ENCODE assay signal across 22 cellular contexts in genomic region chr3:127016461-127016860, GRCh38. TPM values are rescaled to one million over a fixed set of nuclear protein-coding genes. Genes with fewer than 3 reads are reported as not detected.
DNase-seq lines count a peak whose midpoint lies in the region; ATAC-seq and TF ChIP-seq lines count a peak whose summit lies in the region.
"Had no signal": no experiment of that assay in that cellular context is flagged by ENCODE, and none has a peak within 500 bp of the region (broad histone marks: within the 10 kb centered on the region; RNA-seq: fewer than 3 reads in every experiment).

No MANE protein-coding gene starts in this region.

- intact Hi-C loops in ascending aorta (cut with DNase I) (no loop called here), A673 (cut with micrococcal nuclease; ENCODE audit: unreplicated experiment) (no loop called here), adrenal gland (cut with DNase I) (no loop called here)

- H3K4me3 ChIP-seq in BLaER1 (no peak overlapping the region), HEK293 (ENCODE audit: low read depth, low read length) (no peak overlapping the region), ascending aorta (no peak overlapping the region), A673 (ENCODE audit: low read depth, low read length, poor library complexity, severe bottlenecking) (no peak overlapping the region), adrenal gland (no peak overlapping the region)
- H3K4me3 ChIP-seq: GM23248 had no signal

- CTCF ChIA-PET in HEK293 (lab: Yijun Ruan, JAX) (no interaction called here), A673 (lab: Charles Lee) (no interaction called here)

- H3K9me3 Mint-ChIP-seq in nephron progenitor cell: no peaks in the 10 kb centered on the region
- no peaks in the 10 kb centered on the region for H3K9me3 Mint-ChIP-seq in activated T-helper 17 cell treated with anti-CD3 and anti-CD28 coated beads, Interleukin-2, amount 50 U/mL, for 72 hours
- H3K9me3 Mint-ChIP-seq: CD4-positive, CD25-positive, alpha-beta regulatory T cell; CD8-positive, alpha-beta T cell; H9; HFFc6 had no signal

- H3K36me3 Mint-ChIP-seq in nephron progenitor cell (ENCODE audit: low read depth): peaks cover 5% of the 10 kb centered on the region
- peaks cover 22% of the 10 kb centered on the region for H3K36me3 Mint-ChIP-seq in activated T-helper 17 cell treated with anti-CD3 and anti-CD28 coated beads, Interleukin-2, amount 50 U/mL, for 72 hours (ENCODE audit: low read depth)

- TF ChIP-seq POLR2A in adrenal gland (IDR thresholded peaks at IDR 0.05): no peak

- POLR2A ChIA-PET in HEK293 (lab: Yijun Ruan, JAX): no interaction called here
- POLR2A ChIA-PET in A673 (lab: Charles Lee; ENCODE audit: low non-redundant PET): no interaction called here

- H3K27me3 Mint-ChIP-seq in nephron progenitor cell (ENCODE audit: low read depth, poor library complexity): no peaks in the 10 kb centered on the region
- H3K27me3 Mint-ChIP-seq in activated T-helper 17 cell treated with anti-CD3 and anti-CD28 coated beads, Interleukin-2, amount 50 U/mL, for 72 hours: no peaks in the 10 kb centered on the region
- H3K27me3 Mint-ChIP-seq: CD4-positive, CD25-positive, alpha-beta regulatory T cell had no signal

- H3K4me1 Mint-ChIP-seq in nephron progenitor cell: peaks cover 9% of the 10 kb centered on the region
- H3K4me1 Mint-ChIP-seq in activated T-helper 17 cell treated with anti-CD3 and anti-CD28 coated beads, Interleukin-2, amount 50 U/mL, for 72 hours: no peaks in the 10 kb centered on the region
- H3K4me1 Mint-ChIP-seq: CD4-positive, CD25-positive, alpha-beta regulatory T cell; H9 had no signal

- H4K20me1 ChIP-seq in BLaER1: peaks cover 62% of the 10 kb centered on the region

- BruUV-seq in A673 (replicated peaks; lab: Mats Ljungman, UMichigan): no TSS peak

- H3K27ac ChIP-seq in BLaER1: no peak overlapping the region
- no peak overlapping the region for H3K27ac ChIP-seq in HEK293 (ENCODE audit: extremely low read depth, low read depth, low read length)
- H3K27ac ChIP-seq in ascending aorta: peak overlapping the region; percentile 64 to 76
- H3K27ac ChIP-seq in A673 (ENCODE audit: low read depth, low read length, poor library complexity, severe bottlenecking): no peak overlapping the region
- H3K27ac ChIP-seq in adrenal gland: no peak overlapping the region
- H3K27ac ChIP-seq: 22Rv1, C4-2B, GM23248 had no signal

- H3K36me3 ChIP-seq in BLaER1: peaks cover 29% of the 10 kb centered on the region; the same call in 1 of the 2 replicates
- peaks cover 0 to 93% of the 10 kb centered on the region in 2 experiments; a peak in 1 of 3 replicates for H3K36me3 ChIP-seq in HEK293 (ENCODE audit: control insufficient read depth in 2 of 2, insufficient read depth in 1 of 2, low read length in 2 of 2)
- peaks cover 58 to 64% of the 10 kb centered on the region in 2 donors for H3K36me3 ChIP-seq in ascending aorta
- peaks cover 32% of the 10 kb centered on the region for H3K36me3 ChIP-seq in A673 (ENCODE audit: insufficient read depth, low read length, poor library complexity, severe bottlenecking)
- H3K36me3 ChIP-seq in adrenal gland (replicated peaks in 1 of 2): peaks cover 0 to 77% of the 10 kb centered on the region in 2 donors

- peak overlapping the region; percentile 25 for H3K27ac Mint-ChIP-seq in nephron progenitor cell
- no peak overlapping the region for H3K27ac Mint-ChIP-seq in activated T-helper 17 cell treated with anti-CD3 and anti-CD28 coated beads, Interleukin-2, amount 50 U/mL, for 72 hours
- H3K27ac Mint-ChIP-seq: CD4-positive, CD25-positive, alpha-beta regulatory T cell; CD8-positive, alpha-beta T cell; H9; HFFc6 had no signal

- no peak overlapping the region for H3K4me3 Mint-ChIP-seq in nephron progenitor cell
- no peak overlapping the region for H3K4me3 Mint-ChIP-seq in activated T-helper 17 cell treated with anti-CD3 and anti-CD28 coated beads, Interleukin-2, amount 50 U/mL, for 72 hours
- H3K4me3 Mint-ChIP-seq: CD4-positive, CD25-positive, alpha-beta regulatory T cell; CD8-positive, alpha-beta T cell; H9; HFFc6 had no signal

- DNase-seq in ascending aorta (ENCODE audit: low spot score in 2 of 2) (no peak), nephron progenitor cell (no peak), A673 (ENCODE audit: low spot score) (no peak), adrenal gland (no peak), KG1 (lab: John Stamatoyannopoulos, UW) (no peak)
- DNase-seq: ACHN; AML-193; Caco-2; CD4-positive, CD25-positive, alpha-beta regulatory T cell; CD8-positive, alpha-beta T cell; DMS153; DND-41; GM23248; H9; HFFc6 had no signal

- no peak overlapping the region for H3K9ac ChIP-seq in BLaER1
- H3K9ac ChIP-seq: GM23248 had no signal

- TF ChIP-seq CTCF in HEK293 (tag by site-specific recombination; IDR thresholded peaks at IDR 0.05) (no peak), ascending aorta (IDR thresholded peaks at IDR 0.05) (no peak), nephron progenitor cell (IDR thresholded peaks at IDR 0.05) (no peak), A673 (conservative IDR thresholded peaks at IDR 0.05; ENCODE audit: low read depth, low read length) (no peak), adrenal gland (IDR thresholded peaks at IDR 0.05) (no peak)

- H3K4me1 ChIP-seq in BLaER1: peaks cover 50% of the 10 kb centered on the region
- no peaks in the 10 kb centered on the region for H3K4me1 ChIP-seq in HEK293 (ENCODE audit: control insufficient read depth, insufficient read depth, low read length)
- H3K4me1 ChIP-seq in ascending aorta: peaks cover 18 to 41% of the 10 kb centered on the region in 2 donors
- peaks cover 4% of the 10 kb centered on the region for H3K4me1 ChIP-seq in A673 (ENCODE audit: insufficient read depth, low read length, poor library complexity, severe bottlenecking)
- H3K4me1 ChIP-seq in adrenal gland (replicated peaks in 1 of 2): no peaks in the 10 kb centered on the region
- H3K4me1 ChIP-seq: Caco-2 had no signal

- H3K9me3 ChIP-seq in BLaER1 (no peaks in the 10 kb centered on the region), HEK293 (ENCODE audit: control insufficient read depth, insufficient read depth, low read depth, low read length) (no peaks in the 10 kb centered on the region), ascending aorta (no peaks in the 10 kb centered on the region), A673 (ENCODE audit: low read depth, low read length, poor library complexity, severe bottlenecking) (no peaks in the 10 kb centered on the region), adrenal gland (replicated peaks in 1 of 3) (no peaks in the 10 kb centered on the region)
- H3K9me3 ChIP-seq: BE2C, Caco-2 had no signal

- 94 to 100% (median 97%) methylated on average over 7 to 15 of the region's 15 CpGs for WGBS in adrenal gland, 4 donors

- H3K4me2 ChIP-seq in BLaER1: peak overlapping the region; percentile 82; the same call in 1 of the 2 replicates

- ATAC-seq in activated T-helper 17 cell treated with anti-CD3 and anti-CD28 coated beads, Interleukin-2, amount 50 U/mL, for 72 hours (replicated peaks): no peak
- ATAC-seq: CD8-positive, alpha-beta T cell; HCT116 had no signal

- no peaks in the 10 kb centered on the region for H3K27me3 ChIP-seq in BLaER1
- no peaks in the 10 kb centered on the region for H3K27me3 ChIP-seq in ascending aorta
- no peaks in the 10 kb centered on the region for H3K27me3 ChIP-seq in A673 (replicated peaks; ENCODE audit: insufficient read depth, low read depth, low read length, poor library complexity)
- H3K27me3 ChIP-seq in adrenal gland: no peaks in the 10 kb centered on the region
- H3K27me3 ChIP-seq: BE2C had no signal

TF ChIP-seq in HEK293, 187 proteins besides CTCF, POLR2A, EP300 and RAD21:
- TF ChIP-seq SCRT2 (tag by site-specific recombination; IDR thresholded peaks at IDR 0.05): peak; percentile 86
- peak; percentile 52 for TF ChIP-seq SCRT1 (tag by site-specific recombination; IDR thresholded peaks at IDR 0.05; ENCODE audit: borderline replicate concordance)
- TF ChIP-seq ZNF777 (tag by site-specific recombination; IDR thresholded peaks at IDR 0.05; ENCODE audit: borderline replicate concordance): no peak
- no peak for TF ChIP-seq ATF2 (tag by site-specific recombination; IDR thresholded peaks at IDR 0.05; ENCODE audit: low read depth)
- no peak for TF ChIP-seq ZNF488 (tag by site-specific recombination; IDR thresholded peaks at IDR 0.05)

RNA-seq across cellular contexts. Expression of gene PLXNA1, which starts 33.5 kb away (rescaled TPM):
- 79.8 TPM for total RNA-seq in ascending aorta
- total RNA-seq in A673 (2021): 33.6 and 38.4 TPM in 2 replicates
- total RNA-seq in adrenal gland: 10 to 100 TPM; 17.9 to 28.4 (median 21.7) TPM
- 10 to 100 TPM; 10.3 to 29.9 (median 15.1) TPM for polyA plus RNA-seq in adrenal gland
- total RNA-seq in activated T-helper 17 cell treated with anti-CD3 and anti-CD28 coated beads, Interleukin-2, amount 50 U/mL, for 72 hours: 1 to 10 TPM; 7.1 to 9.3 TPM

Comparison
In these comparisons a context has a peak if more than half of its experiments do, and no peak if none do; other contexts are left out.
1. H3K27ac ChIP-seq: peak in ascending aorta (2 of 2); none in BLaER1 (single experiment), HEK293 (single experiment), A673 (single experiment) and adrenal gland (0 of 5).